6 cellular contexts compared by ENCODE assay signal in the genomic region with DNA sequence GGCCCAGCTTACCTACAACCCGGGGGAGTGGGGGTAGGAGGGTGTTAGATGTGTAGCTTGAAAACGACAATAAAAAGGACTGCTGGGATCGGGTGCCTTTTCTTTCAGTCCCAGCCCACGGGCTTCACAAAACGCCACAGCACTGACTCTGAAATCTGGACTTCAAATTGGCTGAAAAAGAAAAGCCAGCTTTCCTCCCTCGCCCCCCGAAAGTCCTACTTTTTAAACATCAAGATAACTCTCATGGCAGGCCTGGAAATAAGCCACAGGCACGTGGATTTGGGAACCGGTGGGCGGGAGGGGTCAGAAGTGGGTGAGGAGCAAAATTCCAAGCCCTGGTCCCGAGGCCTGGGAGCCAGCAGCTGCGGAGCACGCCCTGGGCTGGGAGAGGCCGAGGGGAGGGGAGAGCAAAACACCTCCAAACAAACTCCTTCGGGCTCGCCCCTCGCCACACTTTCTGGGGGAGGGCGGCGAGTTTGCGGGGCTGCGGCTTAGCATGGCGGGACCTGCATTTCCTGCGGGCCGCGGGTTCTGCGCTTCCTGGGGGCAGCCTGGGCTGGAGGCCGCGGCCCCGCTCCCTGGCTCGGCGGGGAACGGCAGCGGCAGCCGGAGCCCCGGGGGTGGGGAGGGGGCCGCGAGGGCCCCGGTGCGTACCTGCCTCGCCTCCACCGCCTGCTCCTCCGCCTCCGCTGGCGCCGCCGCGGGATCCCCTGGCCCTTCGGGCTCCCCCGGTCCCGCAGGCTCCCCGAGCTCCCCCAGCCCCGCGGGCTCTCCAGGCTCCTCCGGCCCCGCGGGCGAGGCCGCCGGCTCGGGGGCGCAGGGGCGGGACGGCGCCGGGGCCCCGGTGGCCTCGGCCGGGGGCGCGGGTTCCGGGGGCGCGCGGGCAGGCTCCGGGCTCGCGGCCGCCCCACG. TPM values are rescaled to one million over a fixed set of nuclear protein-coding genes. Genes with fewer than 3 reads are reported as not detected.
DNase-seq lines count a peak whose midpoint lies in the region; TF ChIP-seq lines count a peak whose summit lies in the region.
"Not testable (repeated sequence)": the region's sequence is repeated elsewhere in the genome, so short reads cannot be mapped to it uniquely, and the experiment has no call there.

No MANE protein-coding gene starts in this region.

- H3K4me3 Mint-ChIP-seq in activated CD4-positive, alpha-beta memory T cell treated with anti-CD3 and anti-CD28 coated beads for 36 hours, result peak overlapping the region; percentile 61

- H3K27ac ChIP-seq in HUES64 (ENCODE audit: low read depth, low read length); effector memory CD4-positive, alpha-beta T cell (ENCODE audit: insufficient read depth, low read length, poor library complexity, severe bottlenecking): not testable (repeated sequence)
- peak overlapping the region; percentile 81 for H3K27ac ChIP-seq in layer of hippocampus (ENCODE audit: low read depth, low read length)

- H3K9ac ChIP-seq in HUES64 (ENCODE audit: low read depth, low read length), result peak overlapping the region; percentile 47; the same call in 1 of the 2 replicates

- peaks cover 12% of the 10 kb centered on the region for H3K36me3 Mint-ChIP-seq in activated CD4-positive, alpha-beta memory T cell treated with anti-CD3 and anti-CD28 coated beads for 36 hours

- CTCF ChIA-PET in activated CD4-positive, alpha-beta memory T cell treated with anti-CD3 and anti-CD28 coated beads for 36 hours (lab: Charles Lee), result not testable (repeated sequence)

- H3K27me3 ChIP-seq in BE2C; effector memory CD4-positive, alpha-beta T cell (replicated peaks; ENCODE audit: control insufficient read depth, insufficient read depth, low read length, poor library complexity, severe bottlenecking); layer of hippocampus (ENCODE audit: control insufficient read depth, insufficient read depth, low read length): not testable (repeated sequence)
- peaks cover 24% of the 10 kb centered on the region for H3K27me3 ChIP-seq in HUES64 (ENCODE audit: insufficient read depth, low read length)

- H3K4me1 ChIP-seq in BE2C (peaks cover 20% of the 10 kb centered on the region), HUES64 (ENCODE audit: insufficient read depth, low read length) (peaks cover 31% of the 10 kb centered on the region)
- H3K4me1 ChIP-seq in effector memory CD4-positive, alpha-beta T cell (ENCODE audit: control insufficient read depth, insufficient read depth, low read length, poor library complexity, severe bottlenecking), result peaks cover 12% of the 10 kb centered on the region

- not testable (repeated sequence) for H3K9me3 ChIP-seq in BE2C; HUES64 (ENCODE audit: insufficient read depth, low read depth, low read length); effector memory CD4-positive, alpha-beta T cell (ENCODE audit: control insufficient read depth, low read length)

- peak overlapping the region; percentile 95 for H3K4me3 ChIP-seq in BE2C (ENCODE audit: low read depth, low read length)
- peak overlapping the region; percentile 66 for H3K4me3 ChIP-seq in HUES64 (ENCODE audit: low read length)
- peak overlapping the region; percentile 45 for H3K4me3 ChIP-seq in effector memory CD4-positive, alpha-beta T cell (ENCODE audit: insufficient read depth, low read depth, low read length, poor library complexity, severe bottlenecking)

- WGBS in HUES64, result 2% methylated on average over 35 of the region's 79 CpGs

- not testable (repeated sequence) for H3K27ac Mint-ChIP-seq in activated CD4-positive, alpha-beta memory T cell treated with anti-CD3 and anti-CD28 coated beads for 36 hours

- intact Hi-C loops in activated CD4-positive, alpha-beta memory T cell treated with anti-CD3 and anti-CD28 coated beads for 36 hours (cut with micrococcal nuclease), result not testable (repeated sequence)

- peaks cover 12% of the 10 kb centered on the region for H3K4me1 Mint-ChIP-seq in activated CD4-positive, alpha-beta memory T cell treated with anti-CD3 and anti-CD28 coated beads for 36 hours (ENCODE audit: low read depth)

- H3K9me3 Mint-ChIP-seq in activated CD4-positive, alpha-beta memory T cell treated with anti-CD3 and anti-CD28 coated beads for 36 hours, result not testable (repeated sequence)

- POLR2A ChIA-PET in activated CD4-positive, alpha-beta memory T cell treated with anti-CD3 and anti-CD28 coated beads for 36 hours (lab: Charles Lee), result interaction anchor here (1.1 kb wide), 1 partner anchor 150 kb away, joined by 5 read pairs; no protein-coding TSS in a partner anchor

- not testable (repeated sequence) for TF ChIP-seq CTCF in BE2C (IDR thresholded peaks at IDR 0.05; ENCODE audit: low read depth, low read length)

- not testable (repeated sequence) for H3K27me3 Mint-ChIP-seq in activated CD4-positive, alpha-beta memory T cell treated with anti-CD3 and anti-CD28 coated beads for 36 hours

- not testable (repeated sequence) for DNase-seq in BE2C; effector memory CD4-positive, alpha-beta T cell
- peak; percentile 25 for DNase-seq in activated CD4-positive, alpha-beta memory T cell treated with anti-CD3 and anti-CD28 coated beads for 36 hours
- peak; percentile 61 for DNase-seq in retina

- peaks cover 22% of the 10 kb centered on the region for H3K36me3 ChIP-seq in BE2C
- not testable (repeated sequence) for H3K36me3 ChIP-seq in HUES64 (ENCODE audit: insufficient read depth, low read length); effector memory CD4-positive, alpha-beta T cell (ENCODE audit: control insufficient read depth, insufficient read depth, low read length)

RNA-seq across cellular contexts. Expression of a gene that starts 0.6 kb away (rescaled TPM):
- 240 TPM for polyA plus RNA-seq in BE2C (2012; ENCODE audit: insufficient read depth, insufficient read length, low read depth)
- 15.6 TPM for polyA plus RNA-seq in HUES64 (2013, experiment 1 of 2)
- 19.8 TPM for polyA plus RNA-seq in HUES64 (2013, experiment 2 of 2)
- 1 to 10 TPM; 7.5 to 8.0 TPM for total RNA-seq in activated CD4-positive, alpha-beta memory T cell treated with anti-CD3 and anti-CD28 coated beads for 36 hours

RNA-seq across cellular contexts. Expression of a gene that starts 16.2 kb away (rescaled TPM):
- 93.3 TPM for polyA plus RNA-seq in BE2C (2012; ENCODE audit: insufficient read depth, insufficient read length, low read depth)
- 11.5 TPM for polyA plus RNA-seq in HUES64 (2013, experiment 1 of 2)
- polyA plus RNA-seq in HUES64 (2013, experiment 2 of 2), result 10.5 TPM
- total RNA-seq in activated CD4-positive, alpha-beta memory T cell treated with anti-CD3 and anti-CD28 coated beads for 36 hours, result 10 to 100 TPM; 53.4 to 56.6 TPM

RNA-seq across cellular contexts. Expression of a gene that starts 16.4 kb away (rescaled TPM):
- 18.0 TPM for polyA plus RNA-seq in BE2C (2012; ENCODE audit: insufficient read depth, insufficient read length, low read depth)
- polyA plus RNA-seq in HUES64 (2013, experiment 1 of 2), result 23.4 TPM
- polyA plus RNA-seq in HUES64 (2013, experiment 2 of 2), result 31.4 TPM
- 10 to 100 TPM; 29.1 to 29.2 TPM for total RNA-seq in activated CD4-positive, alpha-beta memory T cell treated with anti-CD3 and anti-CD28 coated beads for 36 hours

RNA-seq across cellular contexts. Expression of a gene that starts 26.9 kb away (rescaled TPM):
- 297 TPM for polyA plus RNA-seq in BE2C (2012; ENCODE audit: insufficient read depth, insufficient read length, low read depth)
- 413 TPM for polyA plus RNA-seq in HUES64 (2013, experiment 1 of 2)
- polyA plus RNA-seq in HUES64 (2013, experiment 2 of 2), result 341 TPM
- total RNA-seq in activated CD4-positive, alpha-beta memory T cell treated with anti-CD3 and anti-CD28 coated beads for 36 hours, result 100 to 1,000 TPM; 299 TPM

RNA-seq across cellular contexts. Expression of a gene that starts 27.7 kb away (rescaled TPM):
- 7.5 TPM for polyA plus RNA-seq in BE2C (2012; ENCODE audit: insufficient read depth, insufficient read length, low read depth)
- 14.2 TPM for polyA plus RNA-seq in HUES64 (2013, experiment 1 of 2)
- polyA plus RNA-seq in HUES64 (2013, experiment 2 of 2), result 13.1 TPM
- total RNA-seq in activated CD4-positive, alpha-beta memory T cell treated with anti-CD3 and anti-CD28 coated beads for 36 hours, result 10 to 100 TPM; 17.5 to 18.3 TPM

Comparison
In these comparisons a context has a peak if more than half of its experiments do, and no peak if none do; other contexts are left out.
1. H3K4me3 ChIP-seq: peak in every context shown above with its lines; median percentile 95 in BE2C; 66 in HUES64; 45 in effector memory CD4-positive, alpha-beta T cell.